Comparison of ENCODE assay signal across 16 cellular contexts in the genomic region with DNA sequence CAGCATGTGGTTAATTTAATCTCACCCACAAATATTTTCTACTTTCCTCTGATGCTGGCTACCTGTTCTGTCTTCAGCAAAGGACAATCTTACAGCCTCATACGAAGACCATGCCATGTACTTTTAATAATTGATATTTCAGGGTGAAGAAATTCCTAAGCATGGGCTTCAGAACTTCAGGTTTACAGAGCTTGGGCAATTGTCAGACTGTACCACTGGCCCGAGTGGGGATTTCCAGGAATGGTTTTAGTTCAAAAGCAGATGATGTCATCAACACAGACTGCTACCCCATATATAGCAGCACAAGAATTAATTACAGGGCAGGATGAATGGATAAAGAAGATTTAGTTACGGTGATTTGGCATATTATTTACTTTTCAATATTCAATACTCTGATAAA.
DNase-seq lines count a peak whose midpoint lies in the region; ATAC-seq, FAIRE-seq and TF ChIP-seq lines count a peak whose summit lies in the region.
"Had no signal": no experiment of that assay in that cellular context is flagged by ENCODE, and none has a peak within 500 bp of the region (broad histone marks: within the 10 kb centered on the region; RNA-seq: fewer than 3 reads in every experiment).

No MANE protein-coding gene starts in this region.

- no peak overlapping the region for H3K27ac Mint-ChIP-seq in GM23338
- H3K27ac Mint-ChIP-seq: activated CD4-positive, alpha-beta memory T cell treated with anti-CD3 and anti-CD28 coated beads, Interleukin-2, amount 10 ng/mL, durations not matched to agents 7 days and 5 days; activated naive CD4-positive, alpha-beta T cell treated with anti-CD3 and anti-CD28 coated beads, Interleukin-2, amount 50 U/mL, for 24 hours had no signal

- H3F3A ChIP-seq in GM23338 (replicated peaks; ENCODE audit: low read depth): no peaks in the 10 kb centered on the region

- H3K27ac ChIP-seq in GM23338 (ENCODE audit: low read depth): no peak overlapping the region
- H3K27ac ChIP-seq: dorsolateral prefrontal cortex, foreskin keratinocyte, suprapubic skin had no signal

- H2AFZ ChIP-seq in GM23338: no peak overlapping the region

- H3K4me3 ChIP-seq in GM23338: no peak overlapping the region
- H3K4me3 ChIP-seq: dorsolateral prefrontal cortex, suprapubic skin had no signal

- no peak for TF ChIP-seq CTCF in GM23338 (conservative IDR thresholded peaks at IDR 0.05; ENCODE audit: low read depth in 2 of 2)

- H3K9me3 Mint-ChIP-seq in GM23338: no peaks in the 10 kb centered on the region
- no peaks in the 10 kb centered on the region for H3K9me3 Mint-ChIP-seq in activated T-cell treated with anti-CD3 and anti-CD28 coated beads, Interleukin-2, amount 50 U/mL, for 4 hours
- H3K9me3 Mint-ChIP-seq: activated CD4-positive, alpha-beta memory T cell treated with anti-CD3 and anti-CD28 coated beads, Interleukin-2, amount 10 ng/mL, durations not matched to agents 7 days and 5 days; activated naive CD4-positive, alpha-beta T cell treated with anti-CD3 and anti-CD28 coated beads, Interleukin-2, amount 50 U/mL, for 24 hours; CD4-positive, alpha-beta memory T cell had no signal

- FAIRE-seq in H54 (lab: Jason Lieb, UNC): no peak
- FAIRE-seq: islet of Langerhans had no signal

- H3K4me1 Mint-ChIP-seq in GM23338: no peaks in the 10 kb centered on the region
- peaks cover 40% of the 10 kb centered on the region for H3K4me1 Mint-ChIP-seq in activated T-cell treated with anti-CD3 and anti-CD28 coated beads, Interleukin-2, amount 50 U/mL, for 4 hours (ENCODE audit: low read depth)

- no peak overlapping the region for H3K4me2 ChIP-seq in GM23338

- H3K4me1 ChIP-seq in GM23338 (ENCODE audit: insufficient read depth): no peaks in the 10 kb centered on the region

- peak; percentile 38 for ATAC-seq in GM18502 (IDR thresholded peaks at IDR 0.05; ENCODE audit: poor library complexity, unreplicated experiment)
- ATAC-seq in GM21529 (IDR thresholded peaks at IDR 0.05; ENCODE audit: unreplicated experiment): peak; percentile 48
- no peak for ATAC-seq in GM23338
- ATAC-seq in activated T-cell treated with anti-CD3 and anti-CD28 coated beads, Interleukin-2, amount 50 U/mL, for 4 hours: no peak
- ATAC-seq: foreskin keratinocyte, PC-3 had no signal

- no peaks in the 10 kb centered on the region for H3K9me2 ChIP-seq in GM23338 (ENCODE audit: insufficient read depth)

- H3K4me3 Mint-ChIP-seq in GM23338: no peak overlapping the region
- no peak overlapping the region for H3K4me3 Mint-ChIP-seq in activated T-cell treated with anti-CD3 and anti-CD28 coated beads, Interleukin-2, amount 50 U/mL, for 4 hours
- H3K4me3 Mint-ChIP-seq: activated CD4-positive, alpha-beta memory T cell treated with anti-CD3 and anti-CD28 coated beads, Interleukin-2, amount 10 ng/mL, durations not matched to agents 7 days and 5 days; activated naive CD4-positive, alpha-beta T cell treated with anti-CD3 and anti-CD28 coated beads, Interleukin-2, amount 50 U/mL, for 24 hours; CD4-positive, alpha-beta memory T cell had no signal

- H3K36me3 Mint-ChIP-seq in GM23338 (ENCODE audit: low read depth): no peaks in the 10 kb centered on the region
- H3K36me3 Mint-ChIP-seq in activated T-cell treated with anti-CD3 and anti-CD28 coated beads, Interleukin-2, amount 50 U/mL, for 4 hours (ENCODE audit: insufficient read depth): no peaks in the 10 kb centered on the region
- H3K36me3 Mint-ChIP-seq: activated naive CD4-positive, alpha-beta T cell treated with anti-CD3 and anti-CD28 coated beads, Interleukin-2, amount 50 U/mL, for 24 hours; CD4-positive, alpha-beta memory T cell had no signal

- H3K36me3 ChIP-seq in GM23338 (ENCODE audit: insufficient read depth): no peaks in the 10 kb centered on the region
- H3K36me3 ChIP-seq: suprapubic skin had no signal

- no peaks in the 10 kb centered on the region for H3K27me3 Mint-ChIP-seq in GM23338 (ENCODE audit: insufficient read depth, low read depth, poor library complexity)
- no peaks in the 10 kb centered on the region for H3K27me3 Mint-ChIP-seq in activated T-cell treated with anti-CD3 and anti-CD28 coated beads, Interleukin-2, amount 50 U/mL, for 4 hours (ENCODE audit: low read depth)
- H3K27me3 Mint-ChIP-seq: activated CD4-positive, alpha-beta memory T cell treated with anti-CD3 and anti-CD28 coated beads, Interleukin-2, amount 10 ng/mL, durations not matched to agents 7 days and 5 days; activated naive CD4-positive, alpha-beta T cell treated with anti-CD3 and anti-CD28 coated beads, Interleukin-2, amount 50 U/mL, for 24 hours; CD4-positive, alpha-beta memory T cell had no signal

- no peaks in the 10 kb centered on the region for H4K20me1 ChIP-seq in GM23338 (replicated peaks; ENCODE audit: insufficient read depth)

- DNase-seq in NCI-H69 (lab: John Stamatoyannopoulos, UW) (peak; percentile 66), kidney glomerular epithelial cell (lab: John Stamatoyannopoulos, UW) (peak; percentile 49), SIG-M5 (lab: John Stamatoyannopoulos, UW) (no peak), GM23338 (ENCODE audit: low spot score) (no peak), H54 (ENCODE audit: insufficient read length, low spot score) (no peak)
- DNase-seq in activated T-cell treated with anti-CD3 and anti-CD28 coated beads, Interleukin-2, amount 50 U/mL, for 4 hours: no peak
- DNase-seq: activated CD4-positive, alpha-beta memory T cell treated with anti-CD3 and anti-CD28 coated beads, Interleukin-2, amount 10 ng/mL, durations not matched to agents 7 days and 5 days; dorsolateral prefrontal cortex; foreskin keratinocyte; PC-3 had no signal

- no peaks in the 10 kb centered on the region for H3K79me2 ChIP-seq in GM23338 (replicated peaks; ENCODE audit: insufficient read depth)

- no peak for TF ChIP-seq POLR2A in H54 (IDR thresholded peaks at IDR 0.05; ENCODE audit: low read depth, low read length)

- H3K27me3 ChIP-seq in GM23338 (ENCODE audit: insufficient read depth): no peaks in the 10 kb centered on the region
- H3K27me3 ChIP-seq: dorsolateral prefrontal cortex, foreskin keratinocyte, suprapubic skin had no signal

TF ChIP-seq in GM23338, 12 proteins besides CTCF, POLR2A, EP300 and RAD21:
- TF ChIP-seq, protein P1, sequence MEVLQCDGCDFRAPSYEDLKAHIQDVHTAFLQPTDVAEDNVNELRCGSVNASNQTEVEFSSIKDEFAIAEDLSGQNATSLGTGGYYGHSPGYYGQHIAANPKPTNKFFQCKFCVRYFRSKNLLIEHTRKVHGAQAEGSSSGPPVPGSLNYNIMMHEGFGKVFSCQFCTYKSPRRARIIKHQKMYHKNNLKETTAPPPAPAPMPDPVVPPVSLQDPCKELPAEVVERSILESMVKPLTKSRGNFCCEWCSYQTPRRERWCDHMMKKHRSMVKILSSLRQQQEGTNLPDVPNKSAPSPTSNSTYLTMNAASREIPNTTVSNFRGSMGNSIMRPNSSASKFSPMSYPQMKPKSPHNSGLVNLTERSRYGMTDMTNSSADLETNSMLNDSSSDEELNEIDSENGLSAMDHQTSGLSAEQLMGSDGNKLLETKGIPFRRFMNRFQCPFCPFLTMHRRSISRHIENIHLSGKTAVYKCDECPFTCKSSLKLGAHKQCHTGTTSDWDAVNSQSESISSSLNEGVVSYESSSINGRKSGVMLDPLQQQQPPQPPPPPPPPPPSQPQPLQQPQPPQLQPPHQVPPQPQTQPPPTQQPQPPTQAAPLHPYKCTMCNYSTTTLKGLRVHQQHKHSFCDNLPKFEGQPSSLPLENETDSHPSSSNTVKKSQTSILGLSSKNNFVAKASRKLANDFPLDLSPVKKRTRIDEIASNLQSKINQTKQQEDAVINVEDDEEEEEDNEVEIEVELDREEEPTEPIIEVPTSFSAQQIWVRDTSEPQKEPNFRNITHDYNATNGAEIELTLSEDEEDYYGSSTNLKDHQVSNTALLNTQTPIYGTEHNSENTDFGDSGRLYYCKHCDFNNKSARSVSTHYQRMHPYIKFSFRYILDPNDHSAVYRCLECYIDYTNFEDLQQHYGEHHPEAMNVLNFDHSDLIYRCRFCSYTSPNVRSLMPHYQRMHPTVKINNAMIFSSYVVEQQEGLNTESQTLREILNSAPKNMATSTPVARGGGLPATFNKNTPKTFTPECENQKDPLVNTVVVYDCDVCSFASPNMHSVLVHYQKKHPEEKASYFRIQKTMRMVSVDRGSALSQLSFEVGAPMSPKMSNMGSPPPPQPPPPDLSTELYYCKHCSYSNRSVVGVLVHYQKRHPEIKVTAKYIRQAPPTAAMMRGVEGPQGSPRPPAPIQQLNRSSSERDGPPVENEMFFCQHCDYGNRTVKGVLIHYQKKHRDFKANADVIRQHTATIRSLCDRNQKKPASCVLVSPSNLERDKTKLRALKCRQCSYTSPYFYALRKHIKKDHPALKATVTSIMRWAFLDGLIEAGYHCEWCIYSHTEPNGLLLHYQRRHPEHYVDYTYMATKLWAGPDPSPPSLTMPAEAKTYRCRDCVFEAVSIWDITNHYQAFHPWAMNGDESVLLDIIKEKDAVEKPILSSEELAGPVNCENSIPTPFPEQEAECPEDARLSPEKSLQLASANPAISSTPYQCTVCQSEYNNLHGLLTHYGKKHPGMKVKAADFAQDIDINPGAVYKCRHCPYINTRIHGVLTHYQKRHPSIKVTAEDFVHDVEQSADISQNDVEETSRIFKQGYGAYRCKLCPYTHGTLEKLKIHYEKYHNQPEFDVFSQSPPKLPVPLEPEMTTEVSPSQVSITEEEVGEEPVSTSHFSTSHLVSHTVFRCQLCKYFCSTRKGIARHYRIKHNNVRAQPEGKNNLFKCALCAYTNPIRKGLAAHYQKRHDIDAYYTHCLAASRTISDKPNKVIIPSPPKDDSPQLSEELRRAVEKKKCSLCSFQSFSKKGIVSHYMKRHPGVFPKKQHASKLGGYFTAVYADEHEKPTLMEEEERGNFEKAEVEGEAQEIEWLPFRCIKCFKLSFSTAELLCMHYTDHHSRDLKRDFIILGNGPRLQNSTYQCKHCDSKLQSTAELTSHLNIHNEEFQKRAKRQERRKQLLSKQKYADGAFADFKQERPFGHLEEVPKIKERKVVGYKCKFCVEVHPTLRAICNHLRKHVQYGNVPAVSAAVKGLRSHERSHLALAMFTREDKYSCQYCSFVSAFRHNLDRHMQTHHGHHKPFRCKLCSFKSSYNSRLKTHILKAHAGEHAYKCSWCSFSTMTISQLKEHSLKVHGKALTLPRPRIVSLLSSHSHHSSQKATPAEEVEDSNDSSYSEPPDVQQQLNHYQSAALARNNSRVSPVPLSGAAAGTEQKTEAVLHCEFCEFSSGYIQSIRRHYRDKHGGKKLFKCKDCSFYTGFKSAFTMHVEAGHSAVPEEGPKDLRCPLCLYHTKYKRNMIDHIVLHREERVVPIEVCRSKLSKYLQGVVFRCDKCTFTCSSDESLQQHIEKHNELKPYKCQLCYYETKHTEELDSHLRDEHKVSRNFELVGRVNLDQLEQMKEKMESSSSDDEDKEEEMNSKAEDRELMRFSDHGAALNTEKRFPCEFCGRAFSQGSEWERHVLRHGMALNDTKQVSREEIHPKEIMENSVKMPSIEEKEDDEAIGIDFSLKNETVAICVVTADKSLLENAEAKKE (CRISPR knock-in tag; IDR thresholded peaks at IDR 0.05): no peak

Comparison
In these comparisons a context has a peak if more than half of its experiments do, and no peak if none do; other contexts are left out.
1. ATAC-seq: peak in GM18502 (single experiment) and GM21529 (single experiment); none in GM23338 (single experiment) and activated T-cell treated with anti-CD3 and anti-CD28 coated beads, Interleukin-2, amount 50 U/mL, for 4 hours (0 of 2).
2. DNase-seq: peak in NCI-H69 (single experiment) and kidney glomerular epithelial cell (single experiment); none in SIG-M5 (single experiment), GM23338 (single experiment), H54 (single experiment) and activated T-cell treated with anti-CD3 and anti-CD28 coated beads, Interleukin-2, amount 50 U/mL, for 4 hours (single experiment).